In genomic region chr1:18926315-18927081, GRCh38 we compare ENCODE assay signal across 8 cellular contexts. TPM values are rescaled to one million over a fixed set of nuclear protein-coding genes. Genes with fewer than 3 reads are reported as not detected.
DNase-seq lines count a peak whose midpoint lies in the region; ATAC-seq, FAIRE-seq and TF ChIP-seq lines count a peak whose summit lies in the region.

No MANE protein-coding gene starts in this region.

- H3K4me1 ChIP-seq in left lung, result peaks cover 55 to 71% of the 10 kb centered on the region in 2 donors

- peak overlapping the region; percentile 81 to 92 for H3K27ac ChIP-seq in left lung

- ATAC-seq in HG03565 (IDR thresholded peaks at IDR 0.05; ENCODE audit: unreplicated experiment) (peak; percentile 56), left lung (peak; percentile 68)

- in situ Hi-C loops in astrocyte of the spinal cord (cut with HindIII; ENCODE audit: low sequenced_read_pairs), result no loop called here

- no peaks in the 10 kb centered on the region for H3K9me3 ChIP-seq in left lung

- H3K4me3 ChIP-seq in astrocyte of the spinal cord (ENCODE audit: low read depth, low read length) (no peak overlapping the region), left lung (peak overlapping the region in 1 of 2 donors; percentile 12)

- H3K27me3 ChIP-seq in left lung, result no peaks in the 10 kb centered on the region

- intact Hi-C loops in left lung (cut with DNase I), result no loop called here

- peak; percentile 98 for FAIRE-seq in GM19239 (lab: Jason Lieb, UNC)

- DNase-seq in A172 (ENCODE audit: low spot score) (peak; percentile 92), GM19239 (ENCODE audit: insufficient read length, low spot score) (peak; percentile 93), T1000 (lab: John Stamatoyannopoulos, UW) (peak; percentile 83), astrocyte of the spinal cord (ENCODE audit: low read depth, low spot score) (peak; percentile 93), left lung (peak; percentile 71 to 84), NCI-H2107 treated with DMSO at 0.1 percent for 48 hours (lab: John Stamatoyannopoulos, UW; ENCODE audit: unreplicated experiment) (no peak)
- peak; percentile 84 for DNase-seq in stimulated activated CD8-positive, alpha-beta memory T cell treated with anti-CD3 and anti-CD28 coated beads, Interleukin-15, amount 100 ng/mL, for 48 hours (ENCODE audit: low read depth in 2 of 2)

- no peaks in the 10 kb centered on the region for H3K36me3 ChIP-seq in left lung

- TF ChIP-seq CTCF in astrocyte of the spinal cord (IDR thresholded peaks at IDR 0.05; ENCODE audit: low read depth, low read length) (no peak), left lung (IDR thresholded peaks at IDR 0.05) (no peak)

RNA-seq across cellular contexts. Expression of gene ALDH4A1, which starts 24.1 kb away (rescaled TPM):
- total RNA-seq in A172 (2014; rRNA removed; shearing (Covaris generic)), result 8.4 and 10.1 TPM in 2 replicates
- 10 to 100 TPM; 11.3 to 17.4 TPM for total RNA-seq in left lung

RNA-seq across cellular contexts. Expression of gene IFFO2, which starts 30.0 kb away (rescaled TPM):
- total RNA-seq in A172 (2014; rRNA removed; shearing (Covaris generic)), result 6.3 and 7.1 TPM in 2 replicates
- 10 to 100 TPM; 14.1 to 14.7 TPM for total RNA-seq in left lung
